ENCODE assay signal across 8 cellular contexts in genomic region chr2:55620123-55620779, GRCh38. TPM values are rescaled to one million over a fixed set of nuclear protein-coding genes. Genes with fewer than 3 reads are reported as not detected.
DNase-seq lines count a peak whose midpoint lies in the region; ATAC-seq and TF ChIP-seq lines count a peak whose summit lies in the region.

No MANE protein-coding gene starts in this region.

- H3K4me3 ChIP-seq in GM12865 (ENCODE audit: low read depth, low read length): no peak overlapping the region
- H3K4me3 ChIP-seq in Panc1 (ENCODE audit: low read depth in 2 of 2, low read length in 2 of 2): no peak overlapping the region
- H3K4me3 ChIP-seq in epithelial cell of proximal tubule (ENCODE audit: low read depth, low read length): peak overlapping the region; percentile 95
- peak overlapping the region; percentile 100 for H3K4me3 ChIP-seq in suprapubic skin

- TF ChIP-seq POLR2A in suprapubic skin (IDR thresholded peaks at IDR 0.05): no peak

- intact Hi-C loops in Panc1 (cut with micrococcal nuclease; ENCODE audit: unreplicated experiment): no loop called here

- H3K9me3 ChIP-seq in Panc1 (ENCODE audit: control insufficient read depth, insufficient read depth, low read depth, low read length) (no peaks in the 10 kb centered on the region), suprapubic skin (no peaks in the 10 kb centered on the region)

- WGBS in suprapubic skin: 72% methylated on average over 3 of the region's 3 CpGs

- no peak for TF ChIP-seq EP300 in suprapubic skin (IDR thresholded peaks at IDR 0.05)

- peaks cover 6% of the 10 kb centered on the region for H3K4me1 ChIP-seq in Panc1 (ENCODE audit: control insufficient read depth, insufficient read depth, low read length)
- peaks cover 37% of the 10 kb centered on the region for H3K4me1 ChIP-seq in suprapubic skin

- POLR2A ChIA-PET in Panc1 (lab: Charles Lee): no interaction called here

- no peaks in the 10 kb centered on the region for H3K27me3 ChIP-seq in Panc1 (ENCODE audit: control insufficient read depth, insufficient read depth, low read length)
- no peaks in the 10 kb centered on the region for H3K27me3 ChIP-seq in suprapubic skin

- BruUV-seq in Panc1 (replicated peaks; lab: Mats Ljungman, UMichigan): no TSS peak

- peak; percentile 41 for TF ChIP-seq CTCF in GM12865 (IDR thresholded peaks at IDR 0.05; ENCODE audit: insufficient read depth, low read depth, low read length, missing control alignments)
- peak; percentile 80 for TF ChIP-seq CTCF in Panc1 (IDR thresholded peaks at IDR 0.05)
- peak; percentile 61 for TF ChIP-seq CTCF in epithelial cell of proximal tubule (conservative IDR thresholded peaks at IDR 0.05; ENCODE audit: low read depth, low read length)
- peak in 1 of 2 donors; percentile 16 for TF ChIP-seq CTCF in suprapubic skin (IDR thresholded peaks at IDR 0.05)

- in situ Hi-C loops in ACHN (cut with HindIII; ENCODE audit: low pct_ligation_motif_present, low pct_unique_long_range_greater_than_20kb, low sequenced_read_pairs) (no loop called here), Panc1 (cut with HindIII; ENCODE audit: low pct_unique_long_range_greater_than_20kb, low sequenced_read_pairs) (no loop called here)

- no peak overlapping the region for H3K27ac ChIP-seq in Panc1 (ENCODE audit: low read length)
- H3K27ac ChIP-seq in suprapubic skin: no peak overlapping the region

- H3K36me3 ChIP-seq in Panc1 (ENCODE audit: control insufficient read depth, insufficient read depth, low read length) (peaks cover 12% of the 10 kb centered on the region), suprapubic skin (peaks cover 3% of the 10 kb centered on the region)

- CTCF ChIA-PET in Panc1 (lab: Charles Lee): no interaction called here

- ATAC-seq in Panc1 (0 out of 2 replicates have a peak, but pooled peaks have one; percentile 28), HG03025 (IDR thresholded peaks at IDR 0.05; ENCODE audit: low FRiP score, unreplicated experiment) (no peak)

- peak; percentile 46 for DNase-seq in ACHN
- peak; percentile 48 for DNase-seq in GM12865 (ENCODE audit: low read depth)
- DNase-seq in Panc1 (ENCODE audit: low read depth, low spot score): no peak
- DNase-seq in epithelial cell of proximal tubule (ENCODE audit: low read depth): no peak
- DNase-seq in suprapubic skin (ENCODE audit: low spot score in 2 of 2): no peak
- DNase-seq in C1 segment of cervical spinal cord (lab: John Stamatoyannopoulos, UW): no peak
- no peak for DNase-seq in A172 (ENCODE audit: low spot score)

RNA-seq across cellular contexts. Expression of gene PPP4R3B, which starts 2.8 kb away (rescaled TPM):
- total RNA-seq in Panc1 (2021; ENCODE audit: unreplicated experiment): 50.7 TPM
- 19.2 TPM for polyA plus RNA-seq in Panc1 (2012; ENCODE audit: insufficient read length)
- 35.2 and 43.4 TPM in 2 replicates for total RNA-seq in epithelial cell of proximal tubule
- 10 to 100 TPM; 46.6 to 69.2 (median 65.4) TPM for total RNA-seq in suprapubic skin
- total RNA-seq in A172 (2014; rRNA removed; shearing (Covaris generic)): 58.3 and 58.6 TPM in 2 replicates

Comparison
In these comparisons a context has a peak if more than half of its experiments do, and no peak if none do; other contexts are left out.
1. DNase-seq: peak in ACHN (single experiment) and GM12865 (single experiment); none in Panc1 (single experiment), epithelial cell of proximal tubule (single experiment), suprapubic skin (0 of 2), C1 segment of cervical spinal cord (0 of 14) and A172 (single experiment).
2. H3K4me3 ChIP-seq: peak in epithelial cell of proximal tubule (single experiment) and suprapubic skin (single experiment); none in GM12865 (single experiment) and Panc1 (0 of 2).